9 cellular contexts compared by ENCODE assay signal in genomic region chr7:24290004-24290641, GRCh38. TPM values are rescaled to one million over a fixed set of nuclear protein-coding genes. Genes with fewer than 3 reads are reported as not detected.
DNase-seq lines count a peak whose midpoint lies in the region; ATAC-seq and TF ChIP-seq lines count a peak whose summit lies in the region.
"Had no signal": no experiment of that assay in that cellular context is flagged by ENCODE, and none has a peak within 500 bp of the region (broad histone marks: within the 10 kb centered on the region; RNA-seq: fewer than 3 reads in every experiment).

No MANE protein-coding gene starts in this region.

- peaks cover 12% of the 10 kb centered on the region for H3K4me1 Mint-ChIP-seq in CD4-positive, alpha-beta T cell (ENCODE audit: low read depth)
- peaks cover 3% of the 10 kb centered on the region for H3K4me1 Mint-ChIP-seq in progenitor cell of endocrine pancreas (ENCODE audit: low read depth)

- no peaks in the 10 kb centered on the region for H3K36me3 Mint-ChIP-seq in CD4-positive, alpha-beta T cell (ENCODE audit: low read depth)
- no peaks in the 10 kb centered on the region for H3K36me3 Mint-ChIP-seq in progenitor cell of endocrine pancreas (ENCODE audit: insufficient read depth)

- peak; percentile 14 for TF ChIP-seq CTCF in CD4-positive, alpha-beta T cell (IDR thresholded peaks at IDR 0.05)
- peak; percentile 72 for TF ChIP-seq CTCF in VCaP (conservative IDR thresholded peaks at IDR 0.05)
- peak; percentile 65 for TF ChIP-seq CTCF in progenitor cell of endocrine pancreas (IDR thresholded peaks at IDR 0.05; ENCODE audit: unreplicated experiment)

- peaks cover 29% of the 10 kb centered on the region for H3K27me3 ChIP-seq in CD4-positive, alpha-beta T cell (ENCODE audit: control insufficient read depth, insufficient read depth, low read length)

- ATAC-seq in CD4-positive, alpha-beta T cell (ENCODE audit: poor library complexity): peak; percentile 72
- ATAC-seq in GM18868 (IDR thresholded peaks at IDR 0.05; ENCODE audit: unreplicated experiment) (peak; percentile 99), HG02973 (IDR thresholded peaks at IDR 0.05; ENCODE audit: unreplicated experiment) (peak; percentile 98)

- no peaks in the 10 kb centered on the region for H3K9me3 Mint-ChIP-seq in CD4-positive, alpha-beta T cell
- H3K9me3 Mint-ChIP-seq in progenitor cell of endocrine pancreas (ENCODE audit: low read depth): no peaks in the 10 kb centered on the region
- H3K9me3 Mint-ChIP-seq: T-helper 1 cell treated with Interleukin-12 subunit alpha and Interleukin-12 subunit beta and Interleukin-4 antibody, amounts not matched to agents 30 μg/mL and 1 μg/mL, for 36 hours had no signal

- peaks cover 64% of the 10 kb centered on the region for H3K27me3 Mint-ChIP-seq in CD4-positive, alpha-beta T cell
- peaks cover 27% of the 10 kb centered on the region for H3K27me3 Mint-ChIP-seq in progenitor cell of endocrine pancreas

- CTCF ChIA-PET in CD4-positive, alpha-beta T cell (lab: Charles Lee): interaction anchor here (1.2 kb wide), 1 partner anchor 375 kb away, joined by 4 read pairs; no protein-coding TSS in a partner anchor

- no peak overlapping the region for H3K27ac Mint-ChIP-seq in CD4-positive, alpha-beta T cell
- no peak overlapping the region for H3K27ac Mint-ChIP-seq in progenitor cell of endocrine pancreas
- H3K27ac Mint-ChIP-seq: T-helper 1 cell treated with Interleukin-12 subunit alpha and Interleukin-12 subunit beta and Interleukin-4 antibody, amounts not matched to agents 30 μg/mL and 1 μg/mL, for 36 hours had no signal

- no peak overlapping the region for H3K27ac ChIP-seq in CD4-positive, alpha-beta T cell (ENCODE audit: low read depth, low read length)
- peak overlapping the region; percentile 86 for H3K27ac ChIP-seq in VCaP

- no peak for DNase-seq in CD4-positive, alpha-beta T cell
- DNase-seq in NCI-H1694 (lab: John Stamatoyannopoulos, UW) (peak; percentile 72), fibroblast of gingiva (ENCODE audit: low read depth) (peak; percentile 9), progenitor cell of endocrine pancreas (ENCODE audit: low spot score, unreplicated experiment) (no peak), DMS79 treated with DMSO at 0.1 percent for 48 hours (lab: John Stamatoyannopoulos, UW) (no peak)

- no peaks in the 10 kb centered on the region for H3K9me3 ChIP-seq in CD4-positive, alpha-beta T cell (ENCODE audit: control insufficient read depth, low read length)

- POLR2A ChIA-PET in CD4-positive, alpha-beta T cell (lab: Charles Lee): no interaction called here

- H3K4me3 Mint-ChIP-seq in CD4-positive, alpha-beta T cell: no peak overlapping the region
- no peak overlapping the region for H3K4me3 Mint-ChIP-seq in progenitor cell of endocrine pancreas (ENCODE audit: low read depth)
- H3K4me3 Mint-ChIP-seq: T-helper 1 cell treated with Interleukin-12 subunit alpha and Interleukin-12 subunit beta and Interleukin-4 antibody, amounts not matched to agents 30 μg/mL and 1 μg/mL, for 36 hours had no signal

- intact Hi-C loops in CD4-positive, alpha-beta T cell (cut with DNase I, micrococcal nuclease): loop anchor here (2.0 to 5.0 kb wide), 4 partner anchors 297 to 802 kb away; no protein-coding TSS in a partner anchor

RNA-seq across cellular contexts. Expression of gene NPY, which starts 6.1 kb away (rescaled TPM):
- total RNA-seq in CD4-positive, alpha-beta T cell: not detected
- 1.1 TPM in 1 of 2 replicates, not detected in the other for total RNA-seq in progenitor cell of endocrine pancreas

Comparison
In these comparisons a context has a peak if more than half of its experiments do, and no peak if none do; other contexts are left out.
1. DNase-seq: peak in NCI-H1694 (single experiment) and fibroblast of gingiva (single experiment); none in CD4-positive, alpha-beta T cell (0 of 10), progenitor cell of endocrine pancreas (single experiment) and DMS79 treated with DMSO at 0.1 percent for 48 hours (single experiment).
2. CTCF ChIP-seq: peak in every context shown above with its lines; median percentile 72 in VCaP; 65 in progenitor cell of endocrine pancreas; 14 in CD4-positive, alpha-beta T cell.
3. Peak in every context shown above with its lines, with median percentiles within 50 percentile points of each other: ATAC-seq.